8 cellular contexts compared by ENCODE assay signal in the genomic region with DNA sequence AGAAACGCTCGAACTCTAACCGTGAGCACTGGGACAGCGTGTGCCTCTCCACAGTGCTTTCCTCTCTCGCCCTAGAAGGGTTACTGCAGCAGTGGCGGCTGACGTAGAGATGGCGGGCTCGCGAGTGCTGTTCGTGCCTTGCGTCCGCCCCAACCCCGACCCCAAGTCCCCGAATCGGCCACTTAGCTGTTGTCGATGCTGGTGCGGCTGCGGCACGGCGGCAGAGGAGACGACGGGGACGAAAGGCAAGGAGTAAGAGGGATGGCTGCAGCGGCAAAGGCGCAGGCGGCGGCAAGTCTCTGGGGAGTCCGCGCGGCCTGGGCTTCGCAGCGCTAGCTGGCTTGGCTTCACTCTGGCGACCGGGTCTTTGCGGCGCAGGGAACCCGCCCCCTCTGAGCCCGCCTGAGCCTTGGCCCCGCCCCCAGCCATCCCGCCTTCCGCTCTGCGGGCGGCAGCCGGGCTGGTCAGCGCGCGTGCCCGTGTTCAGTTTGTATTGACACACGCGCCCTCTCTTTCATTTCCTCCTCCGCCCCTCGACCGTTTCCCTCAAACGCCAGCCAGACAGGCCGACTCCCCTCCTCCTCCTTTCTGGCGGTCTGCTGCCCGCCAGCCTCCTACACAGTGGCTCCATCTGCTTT. TPM values are rescaled to one million over a fixed set of nuclear protein-coding genes. Genes with fewer than 3 reads are reported as not detected.
A peak's percentile ranks its signal among the peaks of the same experiment; 100 is the strongest.
DNase-seq lines count a peak whose midpoint lies in the region; ATAC-seq and TF ChIP-seq lines count a peak whose summit lies in the region.

SPIN4 (minus strand) TSS at position 354 of the 638 bp plus-strand sequence. CDS start 513 bp downstream, outside the sequence.

- peak; percentile 90 for ATAC-seq in GM21367 (IDR thresholded peaks at IDR 0.05; ENCODE audit: unreplicated experiment)

- H3K36me3 ChIP-seq in NT2/D1 (ENCODE audit: insufficient read depth, insufficient read length, low read length) = no peaks in the 10 kb centered on the region

- H3K9me3 ChIP-seq in NT2/D1 (ENCODE audit: insufficient read depth, low read length) = no peaks in the 10 kb centered on the region
- no peaks in the 10 kb centered on the region for H3K9me3 ChIP-seq in mononuclear cell (ENCODE audit: low read depth, low read length)

- DNase-seq in Caki2 (ENCODE audit: low read depth) (peak; percentile 88), HT1080 (ENCODE audit: low read depth) (peak; percentile 91), NT2/D1 (ENCODE audit: low read depth, low spot score) (peak; percentile 87), activated T-cell treated with anti-CD3 and anti-CD28 coated beads for 1 hour (ENCODE audit: low read depth) (peak; percentile 32), epithelial cell of esophagus (ENCODE audit: low read depth) (peak; percentile 71)
- peak; percentile 21 to 34 for DNase-seq in stimulated activated CD8-positive, alpha-beta memory T cell treated with anti-CD3 and anti-CD28 coated beads, Interleukin-4, amount 100 ng/mL, for 1 hour (ENCODE audit: low read depth in 2 of 2, low spot score in 1 of 2)

- peak within 1 kb of the TSS; percentile 71 for H3K4me3 ChIP-seq in NT2/D1 (ENCODE audit: insufficient read length, low read depth)
- peak within 1 kb of the TSS; percentile 61 for H3K4me3 ChIP-seq in epithelial cell of esophagus (ENCODE audit: low read length)
- H3K4me3 ChIP-seq in mononuclear cell (ENCODE audit: low read length) = peak within 1 kb of the TSS; percentile 39

- in situ Hi-C loops in Caki2 (cut with HindIII; ENCODE audit: low pct_unique_long_range_greater_than_20kb, low sequenced_read_pairs) = no loop called here

- no peak for TF ChIP-seq CTCF in epithelial cell of esophagus (IDR thresholded peaks at IDR 0.05; ENCODE audit: insufficient read depth, low read depth, low read length, missing control alignments)

- H3K9ac ChIP-seq in NT2/D1 (ENCODE audit: insufficient read length, low read depth) = peak within 1 kb of the TSS; percentile 86

- H3K4me1 ChIP-seq in NT2/D1 (ENCODE audit: insufficient read depth, insufficient read length) (no peaks in the 10 kb centered on the region), mononuclear cell (ENCODE audit: insufficient read depth, low read length) (peaks cover 7% of the 10 kb centered on the region)

- H3K27me3 ChIP-seq in NT2/D1 (ENCODE audit: insufficient read depth, insufficient read length) = no peaks in the 10 kb centered on the region
- no peaks in the 10 kb centered on the region for H3K27me3 ChIP-seq in mononuclear cell (ENCODE audit: insufficient read depth, low read length)

RNA-seq across cellular contexts. Expression of gene SPIN4, which starts in this region (rescaled TPM):
- 2.4 and 4.8 TPM in 2 replicates for total RNA-seq in Caki2 (2014; rRNA removed; shearing (Covaris generic); ENCODE audit: low replicate concordance)
- 4.9 and 5.1 TPM in 2 replicates for total RNA-seq in HT1080 (2014; rRNA removed; shearing (Covaris generic))
- polyA plus RNA-seq in HT1080 (2015; cell fraction: cytosol; rRNA removed) = 12.2 and 14.8 TPM in 2 replicates
- 18.0 and 19.7 TPM in 2 replicates for polyA plus RNA-seq in HT1080 (2015; cell fraction: nucleus; rRNA removed)
- total RNA-seq in mononuclear cell = 2.8 TPM

Comparison
In these comparisons a context has a peak if more than half of its experiments do, and no peak if none do; other contexts are left out.
1. Peak in every context shown above with its lines: DNase-seq, ATAC-seq and H3K4me3 ChIP-seq.
2. DNase-seq: peak in every context shown above with its lines; median percentile 91 in HT1080; 88 in Caki2; 87 in NT2/D1; 71 in epithelial cell of esophagus; 32 in activated T-cell treated with anti-CD3 and anti-CD28 coated beads for 1 hour; 28 in stimulated activated CD8-positive, alpha-beta memory T cell treated with anti-CD3 and anti-CD28 coated beads, Interleukin-4, amount 100 ng/mL, for 1 hour.